Comparison of ENCODE assay signal across 26 cellular contexts in genomic region chr7:154777489-154777888, GRCh38.
DNase-seq lines count a peak whose midpoint lies in the region; ATAC-seq and TF ChIP-seq lines count a peak whose summit lies in the region.
"Had no signal": no experiment of that assay in that cellular context is flagged by ENCODE, and none has a peak within 500 bp of the region (broad histone marks: within the 10 kb centered on the region; RNA-seq: fewer than 3 reads in every experiment).

No MANE protein-coding gene starts in this region.

- WGBS in endodermal cell (ENCODE audit: insufficient coverage in 1 of 2, insufficient read length in 1 of 2), 2 experiments, result 90 to 96% methylated on average over 6 to 13 of the region's 13 CpGs

- H3K79me2 ChIP-seq in KMS-11 (ENCODE audit: insufficient read depth, low read depth), result no peaks in the 10 kb centered on the region
- H3K79me2 ChIP-seq: hepatocyte had no signal

- H4K20me1 ChIP-seq in KMS-11 (ENCODE audit: insufficient read depth), result no peaks in the 10 kb centered on the region

- H3K4me3 Mint-ChIP-seq in endodermal cell, result no peak overlapping the region
- H3K4me3 Mint-ChIP-seq: activated CD8-positive, alpha-beta memory T cell treated with anti-CD3 and anti-CD28 coated beads, Interleukin-2, amount 10 ng/mL, durations not matched to agents 7 days and 5 days; activated naive CD8-positive, alpha-beta T cell treated with anti-CD3 and anti-CD28 coated beads, Interleukin-2, amount 50 U/mL, for 24 hours; brain; T-helper 17 cell had no signal

- no peaks in the 10 kb centered on the region for H3K9me3 ChIP-seq in endodermal cell (ENCODE audit: control insufficient read depth, low read length)
- H3K9me3 ChIP-seq: pancreas, uterus had no signal

- H3K36me3 Mint-ChIP-seq in endodermal cell (ENCODE audit: low read depth), result no peaks in the 10 kb centered on the region

- TF ChIP-seq CTCF in KMS-11 (conservative IDR thresholded peaks at IDR 0.05; ENCODE audit: low read depth, low read length) (no peak), endodermal cell (conservative IDR thresholded peaks at IDR 0.05) (no peak)

- H3K36me3 ChIP-seq in KMS-11 (ENCODE audit: insufficient read depth), result no peaks in the 10 kb centered on the region
- no peaks in the 10 kb centered on the region for H3K36me3 ChIP-seq in endodermal cell (ENCODE audit: control insufficient read depth, insufficient read depth, low read length)
- H3K36me3 ChIP-seq: pancreas, uterus had no signal

- DNase-seq in amygdala (lab: John Stamatoyannopoulos, UW) (peak in 34 of 56 donors; percentile 19 to 76 (median 38)), medulla oblongata (ENCODE audit: extremely low spot score) (peak; percentile 75), NCI-H128 (lab: John Stamatoyannopoulos, UW; ENCODE audit: unreplicated experiment) (no peak), endodermal cell (no peak), left cardiac atrium (no peak)
- DNase-seq: activated CD4-positive, CD25-positive, alpha-beta regulatory T cell; activated CD8-positive, alpha-beta memory T cell treated with anti-CD3 and anti-CD28 coated beads, Interleukin-2, amount 10 ng/mL, durations not matched to agents 7 days and 5 days; activated naive CD8-positive, alpha-beta T cell treated with anti-CD3 and anti-CD28 coated beads, Interleukin-2, amount 50 U/mL, for 24 hours; activated T-cell treated with anti-CD3 and anti-CD28 coated beads, Interleukin-2, amount 50 U/mL, for 48 hours; cerebellar nuclear complex; COR-L47; left colon; NCI-H146; NCI-H446 treated with DMSO at 0.1 percent for 48 hours; NCI-H82; pancreas; PC-3; Right ventricle myocardium superior; stimulated activated naive CD4-positive, alpha-beta T cell; T-helper 17 cell; uterus had no signal

- peak overlapping the region; percentile 62; the same call in 1 of the 2 replicates for H2AFZ ChIP-seq in KMS-11 (ENCODE audit: low read depth)
- H2AFZ ChIP-seq: hepatocyte had no signal

- H3K4me1 Mint-ChIP-seq in endodermal cell, result no peaks in the 10 kb centered on the region
- H3K4me1 Mint-ChIP-seq: activated naive CD8-positive, alpha-beta T cell treated with anti-CD3 and anti-CD28 coated beads, Interleukin-2, amount 50 U/mL, for 24 hours; T-helper 17 cell had no signal

- no peaks in the 10 kb centered on the region for H3K27me3 Mint-ChIP-seq in endodermal cell (ENCODE audit: insufficient read depth)
- H3K27me3 Mint-ChIP-seq: activated CD8-positive, alpha-beta memory T cell treated with anti-CD3 and anti-CD28 coated beads, Interleukin-2, amount 10 ng/mL, durations not matched to agents 7 days and 5 days; activated naive CD8-positive, alpha-beta T cell treated with anti-CD3 and anti-CD28 coated beads, Interleukin-2, amount 50 U/mL, for 24 hours; brain; T-helper 17 cell had no signal

- H3K4me2 ChIP-seq in KMS-11, result peak overlapping the region; percentile 76
- H3K4me2 ChIP-seq: hepatocyte had no signal

- H3K9me3 Mint-ChIP-seq in endodermal cell, result peaks cover 2% of the 10 kb centered on the region

- H3K4me3 ChIP-seq in KMS-11 (IDR thresholded peaks at IDR 0.05; ENCODE audit: insufficient read depth, low read depth, low read length), result no peak overlapping the region
- no peak overlapping the region for H3K4me3 ChIP-seq in endodermal cell (ENCODE audit: low read length)
- H3K4me3 ChIP-seq: hepatocyte, pancreas, skin epidermis, uterus had no signal

- H3K27ac Mint-ChIP-seq in endodermal cell, result no peak overlapping the region
- H3K27ac Mint-ChIP-seq: activated CD8-positive, alpha-beta memory T cell treated with anti-CD3 and anti-CD28 coated beads, Interleukin-2, amount 10 ng/mL, durations not matched to agents 7 days and 5 days; activated naive CD8-positive, alpha-beta T cell treated with anti-CD3 and anti-CD28 coated beads, Interleukin-2, amount 50 U/mL, for 24 hours; T-helper 17 cell had no signal

- intact Hi-C loops in left cardiac atrium (cut with DNase I), result no loop called here

- peak overlapping the region; percentile 24; the same call in 1 of the 2 replicates for H3K27ac ChIP-seq in KMS-11
- H3K27ac ChIP-seq in temporal lobe (ENCODE audit: low read depth, low read length), result peak overlapping the region; percentile 100
- H3K27ac ChIP-seq in endodermal cell (ENCODE audit: low read depth, low read length), result no peak overlapping the region
- H3K27ac ChIP-seq: pancreas, uterus had no signal

- peaks cover 6% of the 10 kb centered on the region for H3K4me1 ChIP-seq in KMS-11 (ENCODE audit: low read depth, poor library complexity, severe bottlenecking)
- no peaks in the 10 kb centered on the region for H3K4me1 ChIP-seq in endodermal cell (ENCODE audit: control insufficient read depth, insufficient read depth, low read length)
- H3K4me1 ChIP-seq: pancreas, uterus had no signal

- ATAC-seq in left cardiac atrium, result no peak
- ATAC-seq: activated CD8-positive, alpha-beta memory T cell treated with anti-CD3 and anti-CD28 coated beads, Interleukin-2, amount 10 ng/mL, durations not matched to agents 7 days and 5 days; activated naive CD8-positive, alpha-beta T cell treated with anti-CD3 and anti-CD28 coated beads, Interleukin-2, amount 50 U/mL, for 24 hours; left colon; pancreas; PC-3; T-helper 17 cell had no signal

- H3K9ac ChIP-seq in KMS-11 (no peak overlapping the region), endodermal cell (ENCODE audit: extremely low read depth, low read length, poor library complexity, severe bottlenecking) (no peak overlapping the region)

- no peaks in the 10 kb centered on the region for H3K27me3 ChIP-seq in KMS-11 (ENCODE audit: insufficient read depth, low read depth)
- H3K27me3 ChIP-seq in endodermal cell (ENCODE audit: control insufficient read depth, insufficient read depth, low read length, poor library complexity, severe bottlenecking), result no peaks in the 10 kb centered on the region
- H3K27me3 ChIP-seq: hepatocyte, pancreas, uterus had no signal

Comparison
In these comparisons a context has a peak if more than half of its experiments do, and no peak if none do; other contexts are left out.
1. DNase-seq: peak in amygdala (34 of 56) and medulla oblongata (single experiment); none in NCI-H128 (single experiment), endodermal cell (single experiment) and left cardiac atrium (single experiment).